ENCODE assay signal across 9 cellular contexts in the genomic region with DNA sequence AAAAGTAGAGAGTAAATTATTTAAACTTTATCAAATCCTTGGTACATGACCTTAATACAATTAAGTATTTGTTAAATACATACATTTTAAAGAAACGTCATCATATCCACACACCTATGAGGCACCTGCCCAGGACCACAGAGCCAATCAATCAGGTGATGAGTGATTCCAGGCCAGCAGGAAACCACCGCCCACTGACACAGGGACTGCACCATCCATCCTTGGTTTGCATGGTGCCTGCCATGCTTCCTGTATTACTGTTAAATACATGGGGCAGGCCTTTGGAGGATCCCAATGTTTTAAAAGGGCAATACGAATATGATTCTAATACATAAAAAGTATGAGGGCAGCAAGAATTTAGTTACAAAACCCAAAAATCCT.
"Had no signal": no experiment of that assay in that cellular context is flagged by ENCODE, and none has a peak within 500 bp of the region (broad histone marks: within the 10 kb centered on the region; RNA-seq: fewer than 3 reads in every experiment).

No MANE protein-coding gene starts in this region.

- FAIRE-seq: islet of Langerhans, urothelium cell line had no signal

- H3K4me3 Mint-ChIP-seq: brain had no signal

- H3K27me3 Mint-ChIP-seq: brain, progenitor cell of endocrine pancreas had no signal

- DNase-seq: central memory CD4-positive, alpha-beta T cell; lower lobe of right lung; T-helper 9 cell; thyroid gland had no signal

- H3K4me1 Mint-ChIP-seq: brain had no signal

- H3K27ac Mint-ChIP-seq: brain, progenitor cell of endocrine pancreas had no signal

- ATAC-seq: esophagus mucosa had no signal

- H3K9me3 Mint-ChIP-seq: brain had no signal
